ENCODE assay signal across 20 cellular contexts in genomic region chr14:29865299-29865698, GRCh38.
DNase-seq lines count a peak whose midpoint lies in the region; ATAC-seq lines count a peak whose summit lies in the region.
"Had no signal": no experiment of that assay in that cellular context is flagged by ENCODE, and none has a peak within 500 bp of the region (broad histone marks: within the 10 kb centered on the region; RNA-seq: fewer than 3 reads in every experiment).

No MANE protein-coding gene starts in this region.

- H3K27ac Mint-ChIP-seq in activated naive CD4-positive, alpha-beta T cell treated with anti-CD3 and anti-CD28 coated beads, Interleukin-2, amount 50 U/mL, for 72 hours, result no peak overlapping the region
- H3K27ac Mint-ChIP-seq: activated CD4-positive, alpha-beta T cell treated with anti-CD3 and anti-CD28 coated beads, Interleukin-2, amount 10 ng/mL, durations not matched to agents 7 days and 5 days; CD14-positive monocyte; stimulated activated effector memory CD8-positive, alpha-beta T cell treated with anti-CD3 and anti-CD28 coated beads, Interleukin-12 subunit alpha, Interleukin-12 subunit beta, amount 100 ng/mL, for 72 hours had no signal

- no peaks in the 10 kb centered on the region for H3K36me3 Mint-ChIP-seq in activated naive CD4-positive, alpha-beta T cell treated with anti-CD3 and anti-CD28 coated beads, Interleukin-2, amount 50 U/mL, for 72 hours
- H3K36me3 Mint-ChIP-seq: CD14-positive monocyte; stimulated activated effector memory CD8-positive, alpha-beta T cell treated with anti-CD3 and anti-CD28 coated beads, Interleukin-12 subunit alpha, Interleukin-12 subunit beta, amount 100 ng/mL, for 72 hours had no signal

- peak; percentile 41 for DNase-seq in NCI-H2227 (lab: John Stamatoyannopoulos, UW; ENCODE audit: unreplicated experiment)
- no peak for DNase-seq in NCI-H2227 treated with DMSO at 0.1 percent for 48 hours (lab: John Stamatoyannopoulos, UW)
- peak; percentile 7 for DNase-seq in NCI-H1436 treated with DMSO at 0.1 percent for 48 hours (lab: John Stamatoyannopoulos, UW)
- DNase-seq in NCI-H69 (lab: John Stamatoyannopoulos, UW), result peak; percentile 93
- DNase-seq in stromal cell of bone marrow (ENCODE audit: low read depth), result peak; percentile 32
- DNase-seq in NCI-H510A (lab: John Stamatoyannopoulos, UW), result no peak
- no peak for DNase-seq in activated naive CD4-positive, alpha-beta T cell treated with anti-CD3 and anti-CD28 coated beads, Interleukin-2, amount 50 U/mL, for 72 hours (ENCODE audit: low spot score in 2 of 2)
- DNase-seq: activated CD4-positive, alpha-beta T cell treated with anti-CD3 and anti-CD28 coated beads, Interleukin-2, amount 10 ng/mL, durations not matched to agents 7 days and 5 days; activated effector memory CD4-positive, alpha-beta T cell treated with anti-CD3 and anti-CD28 coated beads, Interleukin-2, amount 50 U/mL, for 16 hours; GM23248; heart right ventricle; left ventricle myocardium superior; MM.1S; NCI-H226; SHP77 treated with DMSO at 0.1 percent for 48 hours; uterus had no signal

- ATAC-seq in GM19328 (IDR thresholded peaks at IDR 0.05; ENCODE audit: unreplicated experiment), result no peak
- ATAC-seq in activated naive CD4-positive, alpha-beta T cell treated with anti-CD3 and anti-CD28 coated beads, Interleukin-2, amount 50 U/mL, for 72 hours, result no peak
- ATAC-seq: GM12878; heart right ventricle; left ventricle myocardium superior; stimulated activated effector memory CD8-positive, alpha-beta T cell treated with anti-CD3 and anti-CD28 coated beads, Interleukin-12 subunit alpha, Interleukin-12 subunit beta, amount 100 ng/mL, for 72 hours had no signal

- H3K9me3 Mint-ChIP-seq in activated naive CD4-positive, alpha-beta T cell treated with anti-CD3 and anti-CD28 coated beads, Interleukin-2, amount 50 U/mL, for 72 hours, result peaks cover 4 to 9% of the 10 kb centered on the region in 2 donors
- H3K9me3 Mint-ChIP-seq: activated CD4-positive, alpha-beta T cell treated with anti-CD3 and anti-CD28 coated beads, Interleukin-2, amount 10 ng/mL, durations not matched to agents 7 days and 5 days had no signal

Comparison
In these comparisons a context has a peak if more than half of its experiments do, and no peak if none do; other contexts are left out.
1. DNase-seq: peak in NCI-H2227 (single experiment), NCI-H1436 treated with DMSO at 0.1 percent for 48 hours (single experiment), NCI-H69 (single experiment) and stromal cell of bone marrow (single experiment); none in NCI-H2227 treated with DMSO at 0.1 percent for 48 hours (single experiment), NCI-H510A (single experiment) and activated naive CD4-positive, alpha-beta T cell treated with anti-CD3 and anti-CD28 coated beads, Interleukin-2, amount 50 U/mL, for 72 hours (0 of 2).